In the genomic region with DNA sequence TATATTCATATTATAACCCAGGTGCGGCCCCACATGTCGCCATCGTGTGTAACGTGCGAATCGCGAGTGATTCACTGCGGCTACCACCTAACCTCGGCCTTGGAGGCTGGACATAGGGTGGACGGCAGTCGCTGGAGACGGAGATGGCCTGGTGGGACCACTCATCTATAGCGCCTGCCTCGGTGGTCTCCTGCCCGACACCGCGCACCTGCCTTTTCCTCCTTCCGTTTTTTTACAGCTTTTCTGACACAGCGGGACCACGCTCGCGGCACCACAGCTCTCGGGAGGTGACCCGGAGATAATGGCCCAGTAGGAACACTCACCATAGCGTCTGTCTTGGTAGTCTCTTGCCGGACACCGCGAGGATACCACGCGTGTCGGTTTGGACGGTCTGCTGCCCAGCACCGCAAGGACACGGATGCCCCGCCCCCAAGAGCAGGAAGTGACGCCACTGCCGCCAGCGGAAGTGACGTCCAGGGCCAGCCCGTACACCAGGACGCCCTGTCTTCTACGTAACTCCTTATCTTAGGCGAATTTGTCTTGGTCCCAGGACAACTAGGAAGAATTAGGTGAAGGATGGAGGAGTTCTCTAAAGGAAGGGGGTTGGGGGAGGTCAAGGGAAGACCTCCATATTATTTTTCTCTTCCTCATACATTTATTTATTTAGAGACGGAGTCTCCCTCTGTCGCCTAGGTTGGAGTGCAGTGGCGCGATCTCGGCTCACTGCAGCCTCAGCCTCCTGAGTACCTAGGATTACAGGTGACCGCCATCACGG, we compare ENCODE assay signal across 8 cellular contexts. TPM values are rescaled to one million over a fixed set of nuclear protein-coding genes. Genes with fewer than 3 reads are reported as not detected.
DNase-seq lines count a peak whose midpoint lies in the region; ATAC-seq and TF ChIP-seq lines count a peak whose summit lies in the region.

No MANE protein-coding gene starts in this region.

- peaks cover 27 to 39% (median 36%) of the 10 kb centered on the region in 4 donors for H3K36me3 ChIP-seq in esophagus muscularis mucosa
- H3K36me3 ChIP-seq in muscle layer of duodenum (ENCODE audit: control insufficient read depth in 1 of 2, insufficient read depth in 2 of 2, low read length in 2 of 2), result peaks cover 14 to 31% of the 10 kb centered on the region in 2 donors

- peaks cover 26% of the 10 kb centered on the region for H3K36me3 Mint-ChIP-seq in activated T-cell treated with anti-CD3 and anti-CD28 coated beads, Interleukin-2, amount 50 U/mL, for 4 hours (ENCODE audit: insufficient read depth)

- TF ChIP-seq POLR2A in esophagus muscularis mucosa (IDR thresholded peaks at IDR 0.05; ENCODE audit: low read depth), result peak; percentile 52

- no peaks in the 10 kb centered on the region for H3K27me3 ChIP-seq in esophagus muscularis mucosa
- H3K27me3 ChIP-seq in muscle layer of duodenum (ENCODE audit: low read depth, low read length), result no peaks in the 10 kb centered on the region

- in situ Hi-C loops in GM13977 (cut with MboI; ENCODE audit: low pct_unique_long_range_greater_than_20kb, low sequenced_read_pairs, unreplicated experiment), result no loop called here

- TF ChIP-seq CTCF in GM13977 (IDR thresholded peaks at IDR 0.05; ENCODE audit: extremely low read depth, insufficient read depth, missing control alignments), result no peak
- TF ChIP-seq CTCF in esophagus muscularis mucosa (IDR thresholded peaks at IDR 0.05), result no peak

- no peaks in the 10 kb centered on the region for H3K27me3 Mint-ChIP-seq in activated T-cell treated with anti-CD3 and anti-CD28 coated beads, Interleukin-2, amount 50 U/mL, for 4 hours (ENCODE audit: low read depth)

- peak overlapping the region; percentile 57 to 65 (median 63) for H3K4me3 ChIP-seq in esophagus muscularis mucosa
- peak overlapping the region; percentile 71 to 75 for H3K4me3 ChIP-seq in muscle layer of duodenum (ENCODE audit: low read depth in 1 of 2, low read length in 2 of 2)

- H3K9me3 Mint-ChIP-seq in activated T-cell treated with anti-CD3 and anti-CD28 coated beads, Interleukin-2, amount 50 U/mL, for 4 hours, result no peaks in the 10 kb centered on the region

- H3K27ac ChIP-seq in esophagus muscularis mucosa (replicated peaks in 1 of 4), result peak overlapping the region; percentile 82 to 89 (median 86)
- H3K27ac ChIP-seq in muscle layer of duodenum (ENCODE audit: low read length), result peak overlapping the region; percentile 71

- no peaks in the 10 kb centered on the region for H3K9me3 ChIP-seq in esophagus muscularis mucosa
- H3K9me3 ChIP-seq in muscle layer of duodenum (ENCODE audit: control insufficient read depth in 1 of 2, low read length in 2 of 2), result no peaks in the 10 kb centered on the region

- intact Hi-C loops in esophagus muscularis mucosa (cut with DNase I), result no loop called here

- peak overlapping the region; percentile 99 for H3K4me3 Mint-ChIP-seq in activated T-cell treated with anti-CD3 and anti-CD28 coated beads, Interleukin-2, amount 50 U/mL, for 4 hours

- TF ChIP-seq EP300 in esophagus muscularis mucosa (IDR thresholded peaks at IDR 0.05), result no peak

- H3K4me1 ChIP-seq in esophagus muscularis mucosa (peaks cover 15 to 20% (median 16%) of the 10 kb centered on the region in 4 donors), muscle layer of duodenum (ENCODE audit: control insufficient read depth in 1 of 2, insufficient read depth in 2 of 2, low read length in 2 of 2) (peaks cover 0 to 3% of the 10 kb centered on the region in 2 donors)

- ATAC-seq in HG03354 (IDR thresholded peaks at IDR 0.05; ENCODE audit: poor library complexity, severe bottlenecking, unreplicated experiment) (peak; percentile 82), HG03097 (IDR thresholded peaks at IDR 0.05; ENCODE audit: low FRiP score, unreplicated experiment) (no peak)
- peak; percentile 93 to 95 for ATAC-seq in activated T-cell treated with anti-CD3 and anti-CD28 coated beads, Interleukin-2, amount 50 U/mL, for 4 hours

- DNase-seq in GM13977 (ENCODE audit: low spot score) (peak; percentile 82), OCI-M1 (lab: John Stamatoyannopoulos, UW) (peak; percentile 94), esophagus muscularis mucosa (ENCODE audit: extremely low spot score) (peak; percentile 93)
- peak; percentile 80 for DNase-seq in activated T-cell treated with anti-CD3 and anti-CD28 coated beads, Interleukin-2, amount 50 U/mL, for 4 hours
- DNase-seq in stimulated activated CD8-positive, alpha-beta memory T cell treated with anti-CD3 and anti-CD28 coated beads, Interleukin-4, amount 100 ng/mL, for 4 hours (ENCODE audit: low read depth in 2 of 2, low spot score in 1 of 2), result peak; percentile 69 to 70

- WGBS in esophagus muscularis mucosa, result 47% methylated on average over 37 of the region's 50 CpGs

- peaks cover 32% of the 10 kb centered on the region for H3K4me1 Mint-ChIP-seq in activated T-cell treated with anti-CD3 and anti-CD28 coated beads, Interleukin-2, amount 50 U/mL, for 4 hours (ENCODE audit: low read depth)

RNA-seq across cellular contexts. Expression of a gene that starts 6.4 kb away (rescaled TPM):
- 100 to 1,000 TPM; 372 to 430 (median 428) TPM for total RNA-seq in activated T-cell treated with anti-CD3 and anti-CD28 coated beads, Interleukin-2, amount 50 U/mL, for 4 hours
- total RNA-seq in esophagus muscularis mucosa, result 100 to 1,000 TPM in 2 of 4 donors, 10 to 100 TPM in 2; 79.7 to 115 (median 93.3) TPM

RNA-seq across cellular contexts. Expression of a gene that starts 17.1 kb away (rescaled TPM):
- total RNA-seq in activated T-cell treated with anti-CD3 and anti-CD28 coated beads, Interleukin-2, amount 50 U/mL, for 4 hours, result 10 to 100 TPM; 13.4 to 21.6 (median 17.1) TPM
- 1 to 10 TPM in 1 of 4 donors, under 1 TPM in 3; 0.39 to 1.3 (median 0.44) TPM for total RNA-seq in esophagus muscularis mucosa

Comparison
In these comparisons a context has a peak if more than half of its experiments do, and no peak if none do; other contexts are left out.
1. RNA of a gene that starts 17.1 kb away (total RNA-seq): 13.4 to 21.6 TPM in activated T-cell treated with anti-CD3 and anti-CD28 coated beads, Interleukin-2, amount 50 U/mL, for 4 hours; 0.39 to 1.3 TPM in esophagus muscularis mucosa; every median in the first group is over 4 times any median in the second.
2. Peak in every context shown above with its lines, with median percentiles within 50 percentile points of each other: DNase-seq.